ENCODE assay signal across 18 cellular contexts in the genomic region with DNA sequence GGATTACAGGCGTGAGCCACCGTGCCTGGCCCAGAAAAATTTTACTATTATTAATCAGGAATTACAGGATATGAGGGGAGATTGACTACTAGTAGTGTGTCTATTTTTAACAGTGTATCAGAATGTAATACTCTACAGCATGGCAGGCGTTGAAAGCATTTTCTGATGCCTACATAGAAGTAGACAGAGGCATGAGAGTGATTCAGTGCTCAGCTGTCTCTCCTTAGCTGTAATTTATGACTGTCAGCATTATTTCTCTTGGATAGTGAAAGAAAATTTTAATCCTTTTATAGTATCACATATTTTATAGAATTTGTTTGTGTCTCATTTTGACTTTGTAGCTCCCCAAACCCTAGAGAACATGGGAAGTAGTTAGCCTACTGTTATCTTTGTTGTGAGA. TPM values are rescaled to one million over a fixed set of nuclear protein-coding genes. Genes with fewer than 3 reads are reported as not detected.
DNase-seq lines count a peak whose midpoint lies in the region; ATAC-seq and TF ChIP-seq lines count a peak whose summit lies in the region.
"Had no signal": no experiment of that assay in that cellular context is flagged by ENCODE, and none has a peak within 500 bp of the region (broad histone marks: within the 10 kb centered on the region; RNA-seq: fewer than 3 reads in every experiment).

No MANE protein-coding gene starts in this region.

- no peak overlapping the region for H3K27ac Mint-ChIP-seq in T-cell
- H3K27ac Mint-ChIP-seq: activated naive CD8-positive, alpha-beta T cell treated with anti-CD3 and anti-CD28 coated beads for 36 hours; activated T-cell treated with anti-CD3 and anti-CD28 coated beads, Interleukin-2, amount 50 U/mL, for 24 hours had no signal

- no peak overlapping the region for H3K4me3 Mint-ChIP-seq in T-cell
- H3K4me3 Mint-ChIP-seq: activated naive CD8-positive, alpha-beta T cell treated with anti-CD3 and anti-CD28 coated beads for 36 hours; activated T-cell treated with anti-CD3 and anti-CD28 coated beads, Interleukin-2, amount 50 U/mL, for 24 hours had no signal

- H2AFZ ChIP-seq in OCI-LY7 (ENCODE audit: low read length): no peak overlapping the region

- H3K36me3 ChIP-seq in OCI-LY7 (ENCODE audit: insufficient read depth, low read length): no peaks in the 10 kb centered on the region

- H3K4me3 ChIP-seq in AG10803 (ENCODE audit: low read length) (peak overlapping the region; percentile 16), OCI-LY7 (ENCODE audit: low read depth, low read length, poor library complexity, severe bottlenecking) (no peak overlapping the region), fibroblast of pulmonary artery (replicated peaks; ENCODE audit: low read depth, low read length) (peak overlapping the region; percentile 30)
- H3K4me3 ChIP-seq: skin epidermis had no signal

- CTCF ChIA-PET in OCI-LY7 (lab: Charles Lee; ENCODE audit: unreplicated experiment): no interaction called here
- CTCF ChIA-PET in T-cell (lab: Charles Lee): no interaction called here

- H3K4me1 ChIP-seq in OCI-LY7 (ENCODE audit: insufficient read depth, low read length, poor library complexity, severe bottlenecking): peaks cover 6% of the 10 kb centered on the region

- no peaks in the 10 kb centered on the region for H3K79me2 ChIP-seq in OCI-LY7 (ENCODE audit: insufficient read depth, low read depth, low read length)

- H3K27ac ChIP-seq in OCI-LY7 (ENCODE audit: low read depth, low read length, poor library complexity, severe bottlenecking): no peak overlapping the region
- H3K27ac ChIP-seq: HL-60 had no signal

- H3K27me3 Mint-ChIP-seq in T-cell: no peaks in the 10 kb centered on the region
- H3K27me3 Mint-ChIP-seq: activated T-cell treated with anti-CD3 and anti-CD28 coated beads, Interleukin-2, amount 50 U/mL, for 24 hours had no signal

- H3K9me3 ChIP-seq in OCI-LY7 (ENCODE audit: low read length): no peaks in the 10 kb centered on the region

- H3K36me3 Mint-ChIP-seq in T-cell: no peaks in the 10 kb centered on the region
- H3K36me3 Mint-ChIP-seq: activated naive CD8-positive, alpha-beta T cell treated with anti-CD3 and anti-CD28 coated beads for 36 hours had no signal

- intact Hi-C loops in OCI-LY7 (cut with micrococcal nuclease; ENCODE audit: unreplicated experiment): no loop called here

- POLR2A ChIA-PET in OCI-LY7 (lab: Charles Lee): interaction anchor here (0.6 to 1.0 kb wide), 2 partner anchors 166 to 509 kb away, joined by 3 to 6 read pairs; no protein-coding TSS in a partner anchor
- POLR2A ChIA-PET in T-cell (lab: Charles Lee): no interaction called here

- H3K4me1 Mint-ChIP-seq in T-cell: no peaks in the 10 kb centered on the region
- H3K4me1 Mint-ChIP-seq: activated naive CD8-positive, alpha-beta T cell treated with anti-CD3 and anti-CD28 coated beads for 36 hours had no signal

- ATAC-seq in HG03565 (IDR thresholded peaks at IDR 0.05; ENCODE audit: unreplicated experiment): no peak
- no peak for ATAC-seq in T-cell (replicated peaks in 1 of 4)

- H3K4me2 ChIP-seq in OCI-LY7 (ENCODE audit: low read length): peak overlapping the region; percentile 36; the same call in 1 of the 2 replicates

- BruUV-seq in OCI-LY7 (replicated peaks; lab: Mats Ljungman, UMichigan): no TSS peak

- H3K9me2 ChIP-seq in OCI-LY7 (ENCODE audit: insufficient read depth, low read length): no peaks in the 10 kb centered on the region

- DNase-seq in AG10803 (ENCODE audit: low read depth) (no peak), OCI-LY7 (ENCODE audit: low spot score) (no peak), fibroblast of pulmonary artery (ENCODE audit: low read depth) (no peak), myocyte (ENCODE audit: low read depth) (peak; percentile 58), anterior cingulate cortex (lab: John Stamatoyannopoulos, UW) (no peak), T-cell (no peak), GM19238 (ENCODE audit: insufficient read length, low spot score) (no peak)
- DNase-seq: activated CD4-positive, alpha-beta T cell treated with anti-CD3 and anti-CD28 coated beads, Interleukin-2, amount 50 U/mL, for 4 hours; activated naive CD8-positive, alpha-beta T cell treated with anti-CD3 and anti-CD28 coated beads for 36 hours; activated T-cell treated with anti-CD3 and anti-CD28 coated beads, Interleukin-2, amount 50 U/mL, for 24 hours; GDM1; NCI-H1694; NCI-H345; occipital lobe; stimulated activated naive CD4-positive, alpha-beta T cell treated with Interleukin-2 at 50 U/mL for 16 hours had no signal

- no peak for TF ChIP-seq CTCF in AG10803 (conservative IDR thresholded peaks at IDR 0.05; ENCODE audit: low read length)
- no peak for TF ChIP-seq CTCF in OCI-LY7 (conservative IDR thresholded peaks at IDR 0.05; ENCODE audit: low read length)
- no peak for TF ChIP-seq CTCF in fibroblast of pulmonary artery (IDR thresholded peaks at IDR 0.05; ENCODE audit: low read length, missing control alignments)

- H3K9me3 Mint-ChIP-seq in T-cell: peaks cover 2 to 9% (median 4%) of the 10 kb centered on the region in 3 donors
- H3K9me3 Mint-ChIP-seq: activated naive CD8-positive, alpha-beta T cell treated with anti-CD3 and anti-CD28 coated beads for 36 hours had no signal

- no peaks in the 10 kb centered on the region for H4K20me1 ChIP-seq in OCI-LY7 (ENCODE audit: insufficient read depth, low read length)

RNA-seq across cellular contexts. Expression of gene ARHGAP24, which starts 20.7 kb away (rescaled TPM):
- total RNA-seq in OCI-LY7 (2014; rRNA removed; shearing (Covaris generic)): 0.75 and 0.88 TPM in 2 replicates
- total RNA-seq in OCI-LY7 (2022): 4.3 and 4.4 TPM in 2 replicates
- total RNA-seq in myocyte: 58.1 and 62.4 TPM in 2 replicates
- 19.4 TPM for polyA plus RNA-seq in myocyte (2012)
- total RNA-seq in T-cell: 1 to 10 TPM in 4 of 5 donors, under 1 TPM in 1; 0.45 to 2.7 (median 1.8) TPM

Comparison
In these comparisons a context has a peak if more than half of its experiments do, and no peak if none do; other contexts are left out.
1. RNA of gene ARHGAP24, which starts 20.7 kb away (total RNA-seq): 58.1 to 62.4 TPM in myocyte; 0.75 to 4.4 TPM in OCI-LY7 and 0.45 to 2.7 TPM in T-cell; every median in the first group is over 10 times any median in the second.